8 cellular contexts compared by ENCODE assay signal in genomic region chr20:3420211-3420707, GRCh38. TPM values are rescaled to one million over a fixed set of nuclear protein-coding genes. Genes with fewer than 3 reads are reported as not detected.
DNase-seq lines count a peak whose midpoint lies in the region; ATAC-seq and TF ChIP-seq lines count a peak whose summit lies in the region.

No MANE protein-coding gene starts in this region.

- no peaks in the 10 kb centered on the region for H3K36me3 ChIP-seq in KMS-11 (ENCODE audit: insufficient read depth)
- no peaks in the 10 kb centered on the region for H3K36me3 ChIP-seq in gastroesophageal sphincter

- WGBS in gastroesophageal sphincter (ENCODE audit: low coverage in 1 of 2), 2 donors: 64 to 67% methylated on average over 2 of the region's 3 CpGs

- no peaks in the 10 kb centered on the region for H4K20me1 ChIP-seq in KMS-11 (ENCODE audit: insufficient read depth)

- CTCF ChIA-PET in HEK293T (lab: Yijun Ruan, JAX): no interaction called here

- POLR2A ChIA-PET in HEK293T (lab: Yijun Ruan, JAX): no interaction called here

- H3K27ac ChIP-seq in KMS-11: peak overlapping the region; percentile 65; the same call in 1 of the 2 replicates
- H3K27ac ChIP-seq in gastroesophageal sphincter: no peak overlapping the region

- H2AFZ ChIP-seq in KMS-11 (ENCODE audit: low read depth): peak overlapping the region; percentile 94

- H3K4me1 ChIP-seq in KMS-11 (ENCODE audit: low read depth, poor library complexity, severe bottlenecking) (peaks cover 15% of the 10 kb centered on the region), gastroesophageal sphincter (no peaks in the 10 kb centered on the region)

- no peaks in the 10 kb centered on the region for H3K9me3 ChIP-seq in gastroesophageal sphincter

- ATAC-seq in GM21619 (IDR thresholded peaks at IDR 0.05; ENCODE audit: unreplicated experiment) (peak; percentile 99), gastroesophageal sphincter (peak; percentile 75)

- H3K4me2 ChIP-seq in KMS-11: peak overlapping the region; percentile 46

- peak; percentile 78 for DNase-seq in GM13976 (ENCODE audit: low spot score)
- peak in 3 of 4 experiments; percentile 7 to 10 (median 8) for DNase-seq in activated CD4-positive, CD25-positive, alpha-beta regulatory T cell (lab: John Stamatoyannopoulos, UW)
- peak; percentile 65 for DNase-seq in stimulated activated CD8-positive, alpha-beta memory T cell treated with anti-CD3 and anti-CD28 coated beads, Interleukin-4, amount 100 ng/mL, for 48 hours
- DNase-seq in HEK293T (ENCODE audit: extremely low spot score): no peak
- DNase-seq in NCI-H128 (lab: John Stamatoyannopoulos, UW; ENCODE audit: unreplicated experiment): no peak

- no peak for TF ChIP-seq CTCF in GM13976 (IDR thresholded peaks at IDR 0.05; ENCODE audit: borderline replicate concordance, control extremely low read depth, extremely low read depth, insufficient read depth, missing control alignments)
- TF ChIP-seq CTCF in KMS-11 (conservative IDR thresholded peaks at IDR 0.05; ENCODE audit: low read depth, low read length): no peak
- TF ChIP-seq CTCF in gastroesophageal sphincter (IDR thresholded peaks at IDR 0.05): no peak

- in situ Hi-C loops in GM13976 (cut with MboI; ENCODE audit: low sequenced_read_pairs, unreplicated experiment): no loop called here

- TF ChIP-seq EP300 in gastroesophageal sphincter (IDR thresholded peaks at IDR 0.05): no peak

- TF ChIP-seq POLR2A in gastroesophageal sphincter (IDR thresholded peaks at IDR 0.05): no peak

- H3K27me3 ChIP-seq in KMS-11 (ENCODE audit: insufficient read depth, low read depth) (no peaks in the 10 kb centered on the region), gastroesophageal sphincter (peaks cover 13% of the 10 kb centered on the region)

- no peak overlapping the region for H3K4me3 ChIP-seq in KMS-11 (IDR thresholded peaks at IDR 0.05; ENCODE audit: insufficient read depth, low read depth, low read length)
- H3K4me3 ChIP-seq in gastroesophageal sphincter: no peak overlapping the region

- H3K9ac ChIP-seq in KMS-11: peak overlapping the region; percentile 24; the same call in 1 of the 2 replicates

- no peaks in the 10 kb centered on the region for H3K79me2 ChIP-seq in KMS-11 (ENCODE audit: insufficient read depth, low read depth)

TF ChIP-seq in HEK293T, 16 proteins besides CTCF, POLR2A, EP300 and RAD21:
- TF ChIP-seq ARNT (IDR thresholded peaks at IDR 0.05) (no peak), TARDBP (IDR thresholded peaks at IDR 0.05) (no peak), SUZ12 (IDR thresholded peaks at IDR 0.05) (no peak), FOXK2 (IDR thresholded peaks at IDR 0.05) (no peak), HDGF (IDR thresholded peaks at IDR 0.05; ENCODE audit: borderline replicate concordance) (no peak), LEF1 (IDR thresholded peaks at IDR 0.05; ENCODE audit: borderline replicate concordance) (no peak), NFRKB (IDR thresholded peaks at IDR 0.05) (no peak), FOXM1 (IDR thresholded peaks at IDR 0.05; ENCODE audit: borderline replicate concordance) (no peak), L3MBTL2 (conservative IDR thresholded peaks at IDR 0.05) (no peak), FOXA1 (IDR thresholded peaks at IDR 0.05) (no peak), ELF4 (IDR thresholded peaks at IDR 0.05) (no peak), SP1 (IDR thresholded peaks at IDR 0.05) (no peak), BHLHE40 (IDR thresholded peaks at IDR 0.05; ENCODE audit: borderline replicate concordance) (no peak), PKNOX1 (IDR thresholded peaks at IDR 0.05) (no peak), CTBP1 (IDR thresholded peaks at IDR 0.05; ENCODE audit: borderline replicate concordance) (no peak), ZNF384 (IDR thresholded peaks at IDR 0.05) (no peak)

RNA-seq across cellular contexts. Expression of gene DNAAF9, which starts 12.8 kb away (rescaled TPM):
- total RNA-seq in gastroesophageal sphincter: 10 to 100 TPM; 30.3 to 59.4 (median 35.9) TPM

RNA-seq across cellular contexts. Expression of gene ATRN, which starts 50.6 kb away (rescaled TPM):
- 10 to 100 TPM; 16.7 to 22.2 (median 19.4) TPM for total RNA-seq in gastroesophageal sphincter

Comparison
In these comparisons a context has a peak if more than half of its experiments do, and no peak if none do; other contexts are left out.
1. DNase-seq: peak in GM13976 (single experiment), activated CD4-positive, CD25-positive, alpha-beta regulatory T cell (3 of 4) and stimulated activated CD8-positive, alpha-beta memory T cell treated with anti-CD3 and anti-CD28 coated beads, Interleukin-4, amount 100 ng/mL, for 48 hours (single experiment); none in HEK293T (single experiment) and NCI-H128 (single experiment).